Comparison of ENCODE assay signal across 8 cellular contexts in genomic region chr2:240566203-240567136, GRCh38. TPM values are rescaled to one million over a fixed set of nuclear protein-coding genes. Genes with fewer than 3 reads are reported as not detected.
DNase-seq lines count a peak whose midpoint lies in the region; ATAC-seq, FAIRE-seq and TF ChIP-seq lines count a peak whose summit lies in the region.

No MANE protein-coding gene starts in this region.

- DNase-seq in D721Med (ENCODE audit: insufficient read length, low spot score): no peak
- DNase-seq in GM20000 (ENCODE audit: low spot score): peak; percentile 95
- DNase-seq in HT1080 (ENCODE audit: low read depth): peak; percentile 73
- DNase-seq in OCI-LY7 (ENCODE audit: low spot score): peak; percentile 90
- DNase-seq in activated T-cell treated with anti-CD3 and anti-CD28 coated beads, Interleukin-2, amount 50 U/mL, for 1 hour: peak; percentile 96
- DNase-seq in naive thymus-derived CD4-positive, alpha-beta T cell: peak; percentile 86 to 96 (median 92)
- peak; percentile 86 to 96 (median 91) for DNase-seq in stimulated activated naive CD4-positive, alpha-beta T cell (lab: John Stamatoyannopoulos, UW)

- H3K27ac Mint-ChIP-seq in naive thymus-derived CD4-positive, alpha-beta T cell: peak overlapping the region; percentile 90 to 99 (median 98)

- H2AFZ ChIP-seq in OCI-LY7 (ENCODE audit: low read length): peak overlapping the region; percentile 23; the same call in 1 of the 2 replicates

- H3K27ac ChIP-seq in OCI-LY7 (ENCODE audit: low read depth, low read length, poor library complexity, severe bottlenecking): peak overlapping the region; percentile 84
- peak overlapping the region; percentile 85 for H3K27ac ChIP-seq in naive thymus-derived CD4-positive, alpha-beta T cell (ENCODE audit: low read depth, low read length)

- no peaks in the 10 kb centered on the region for H3K27me3 ChIP-seq in naive thymus-derived CD4-positive, alpha-beta T cell (ENCODE audit: control insufficient read depth in 2 of 2, insufficient read depth in 2 of 2, low read length in 2 of 2)

- no peaks in the 10 kb centered on the region for H3K9me2 ChIP-seq in OCI-LY7 (ENCODE audit: insufficient read depth, low read length)

- ATAC-seq in esophagus mucosa: peak; percentile 80
- ATAC-seq in naive thymus-derived CD4-positive, alpha-beta T cell: peak; percentile 79

- peaks cover 19% of the 10 kb centered on the region; the same call in 1 of the 2 replicates for H3K79me2 ChIP-seq in OCI-LY7 (ENCODE audit: insufficient read depth, low read depth, low read length)

- H3K27me3 Mint-ChIP-seq in naive thymus-derived CD4-positive, alpha-beta T cell: no peaks in the 10 kb centered on the region

- no peaks in the 10 kb centered on the region for H3K9me3 ChIP-seq in OCI-LY7 (ENCODE audit: low read length)
- no peaks in the 10 kb centered on the region for H3K9me3 ChIP-seq in naive thymus-derived CD4-positive, alpha-beta T cell (ENCODE audit: control insufficient read depth in 2 of 3, low read length in 3 of 3)

- peak overlapping the region; percentile 88 to 98 (median 94) for H3K4me3 Mint-ChIP-seq in naive thymus-derived CD4-positive, alpha-beta T cell

- peaks cover 63% of the 10 kb centered on the region for H3K4me1 ChIP-seq in OCI-LY7 (ENCODE audit: insufficient read depth, low read length, poor library complexity, severe bottlenecking)
- peaks cover 80% of the 10 kb centered on the region in 2 donors for H3K4me1 ChIP-seq in naive thymus-derived CD4-positive, alpha-beta T cell (ENCODE audit: control insufficient read depth in 2 of 2, insufficient read depth in 2 of 2, low read length in 2 of 2)

- peaks cover 20% of the 10 kb centered on the region for H3K36me3 ChIP-seq in OCI-LY7 (ENCODE audit: insufficient read depth, low read length)
- H3K36me3 ChIP-seq in naive thymus-derived CD4-positive, alpha-beta T cell (ENCODE audit: control insufficient read depth in 2 of 3, insufficient read depth in 3 of 3, low read length in 3 of 3): peaks cover 0 to 8% (median 0%) of the 10 kb centered on the region in 3 experiments

- POLR2A ChIA-PET in OCI-LY7 (lab: Charles Lee): interaction anchor here (1.5 to 2.9 kb wide), 3 partner anchors 14 to 56 kb away, joined by 3 to 59 read pairs (median 12); partner anchors contain the start of gene CAPN10
- POLR2A ChIA-PET in naive thymus-derived CD4-positive, alpha-beta T cell (lab: Charles Lee): interaction anchor here (0.6 to 10.7 kb wide), 16 partner anchors 10 to 1135 kb away, joined by 3 to 264 read pairs (median 4); partner anchors contain the start of genes CAPN10, GPR35 and ING5

- no TSS peak for BruUV-seq in OCI-LY7 (replicated peaks; lab: Mats Ljungman, UMichigan)

- no peak for FAIRE-seq in D721Med (lab: Jason Lieb, UNC)

- H3K4me3 ChIP-seq in OCI-LY7 (ENCODE audit: low read depth, low read length, poor library complexity, severe bottlenecking): peak overlapping the region; percentile 72
- H3K4me3 ChIP-seq in naive thymus-derived CD4-positive, alpha-beta T cell (ENCODE audit: low read length): peak overlapping the region; percentile 82

- H3K4me1 Mint-ChIP-seq in naive thymus-derived CD4-positive, alpha-beta T cell: peaks cover 53 to 82% (median 75%) of the 10 kb centered on the region in 7 donors

- TF ChIP-seq CTCF in D721Med (IDR thresholded peaks at IDR 0.05; ENCODE audit: insufficient read depth, missing control alignments): peak; percentile 53
- peak; percentile 59 for TF ChIP-seq CTCF in GM20000 (IDR thresholded peaks at IDR 0.05; ENCODE audit: extremely low read depth, missing control alignments)
- TF ChIP-seq CTCF in OCI-LY7 (conservative IDR thresholded peaks at IDR 0.05; ENCODE audit: low read length): peak; percentile 80

- H3K4me2 ChIP-seq in OCI-LY7 (ENCODE audit: low read length): peak overlapping the region; percentile 100

- intact Hi-C loops in OCI-LY7 (cut with micrococcal nuclease; ENCODE audit: unreplicated experiment): loop anchor here (1.0 kb wide), 1 partner anchor 19 kb away; no protein-coding TSS in a partner anchor
- intact Hi-C loops in naive thymus-derived CD4-positive, alpha-beta T cell (cut with micrococcal nuclease): loop anchor here (1.0 to 10.0 kb wide), 18 partner anchors 13 to 1318 kb away; partner anchors contain the start of genes CAPN10 (in 2 of the 2), D2HGDH (in 1 of the 2), DTYMK (in 1 of the 2) and GPR35 (in 1 of the 2)

- CTCF ChIA-PET in OCI-LY7 (lab: Charles Lee; ENCODE audit: unreplicated experiment): interaction anchor here (0.6 to 2.3 kb wide), 6 partner anchors 13 to 190 kb away, joined by 3 to 16 read pairs (median 6); partner anchors contain the start of gene CAPN10
- CTCF ChIA-PET in naive thymus-derived CD4-positive, alpha-beta T cell (lab: Charles Lee): interaction anchor here (0.6 to 5.8 kb wide), 12 partner anchors 8 to 1991 kb away, joined by 3 to 61 read pairs (median 4); partner anchors contain the start of gene CAPN10

- peaks cover 0 to 43% (median 6%) of the 10 kb centered on the region in 5 donors for H3K36me3 Mint-ChIP-seq in naive thymus-derived CD4-positive, alpha-beta T cell

- no peaks in the 10 kb centered on the region for H3K9me3 Mint-ChIP-seq in naive thymus-derived CD4-positive, alpha-beta T cell

- 0 out of 2 replicates have a peak, but pooled peaks cover 5% of the 10 kb centered on the region for H4K20me1 ChIP-seq in OCI-LY7 (ENCODE audit: insufficient read depth, low read length)

RNA-seq across cellular contexts. Expression of gene RNPEPL1, which starts 1.8 kb away (rescaled TPM):
- total RNA-seq in HT1080 (2014; rRNA removed; shearing (Covaris generic)): 19.2 and 23.6 TPM in 2 replicates
- polyA plus RNA-seq in HT1080 (2015; cell fraction: cytosol; rRNA removed): 63.9 and 66.6 TPM in 2 replicates
- 52.2 and 65.4 TPM in 2 replicates for polyA plus RNA-seq in HT1080 (2015; cell fraction: nucleus; rRNA removed)
- 22.7 and 41.9 TPM in 2 replicates for total RNA-seq in OCI-LY7 (2014; rRNA removed; shearing (Covaris generic))
- total RNA-seq in OCI-LY7 (2022) (51.8 and 53.5 TPM in 2 replicates), esophagus mucosa (44.6 TPM)
- 100 to 1,000 TPM in 4 of 5 experiments, 10 to 100 TPM in 1; 78.5 to 126 (median 112) TPM for total RNA-seq in naive thymus-derived CD4-positive, alpha-beta T cell
- polyA plus RNA-seq in naive thymus-derived CD4-positive, alpha-beta T cell: 10 to 100 TPM; 23.0 to 51.2 TPM

RNA-seq across cellular contexts. Expression of gene DUSP28, which starts 6.3 kb away (rescaled TPM):
- total RNA-seq in HT1080 (2014; rRNA removed; shearing (Covaris generic)): 3.6 and 4.9 TPM in 2 replicates
- 4.3 and 5.4 TPM in 2 replicates for polyA plus RNA-seq in HT1080 (2015; cell fraction: cytosol; rRNA removed)
- 4.9 and 6.0 TPM in 2 replicates for polyA plus RNA-seq in HT1080 (2015; cell fraction: nucleus; rRNA removed)
- total RNA-seq in OCI-LY7 (2014; rRNA removed; shearing (Covaris generic)): 13.0 and 17.6 TPM in 2 replicates
- 15.8 and 16.7 TPM in 2 replicates for total RNA-seq in OCI-LY7 (2022)
- 3.7 TPM for total RNA-seq in esophagus mucosa
- total RNA-seq in naive thymus-derived CD4-positive, alpha-beta T cell: 10 to 100 TPM; 11.1 to 19.5 (median 14.7) TPM
- polyA plus RNA-seq in naive thymus-derived CD4-positive, alpha-beta T cell: 10 to 100 TPM; 17.8 to 30.1 TPM

RNA-seq across cellular contexts. Expression of gene ANKMY1, which starts 8.7 kb away (rescaled TPM):
- total RNA-seq in HT1080 (2014; rRNA removed; shearing (Covaris generic)): 5.9 and 6.0 TPM in 2 replicates
- polyA plus RNA-seq in HT1080 (2015; cell fraction: cytosol; rRNA removed): 7.0 and 8.3 TPM in 2 replicates
- polyA plus RNA-seq in HT1080 (2015; cell fraction: nucleus; rRNA removed): 19.7 and 23.9 TPM in 2 replicates
- total RNA-seq in OCI-LY7 (2014; rRNA removed; shearing (Covaris generic)): 24.7 and 30.6 TPM in 2 replicates
- total RNA-seq in OCI-LY7 (2022): 65.9 and 69.4 TPM in 2 replicates
- total RNA-seq in esophagus mucosa: 8.9 TPM
- total RNA-seq in naive thymus-derived CD4-positive, alpha-beta T cell: 10 to 100 TPM; 33.7 to 83.4 (median 49.2) TPM
- polyA plus RNA-seq in naive thymus-derived CD4-positive, alpha-beta T cell: 10 to 100 TPM in 1 of 2 donors, 1 to 10 TPM in 1; 7.7 to 17.5 TPM

RNA-seq across cellular contexts. Expression of gene CAPN10, which starts 20.1 kb away (rescaled TPM):
- total RNA-seq in HT1080 (2014; rRNA removed; shearing (Covaris generic)): 31.2 and 37.9 TPM in 2 replicates
- 12.7 and 15.9 TPM in 2 replicates for polyA plus RNA-seq in HT1080 (2015; cell fraction: cytosol; rRNA removed)
- polyA plus RNA-seq in HT1080 (2015; cell fraction: nucleus; rRNA removed): 58.4 and 63.9 TPM in 2 replicates
- 54.1 and 78.1 TPM in 2 replicates for total RNA-seq in OCI-LY7 (2014; rRNA removed; shearing (Covaris generic))
- total RNA-seq in OCI-LY7 (2022): 67.3 and 70.6 TPM in 2 replicates
- total RNA-seq in esophagus mucosa: 10.5 TPM
- total RNA-seq in naive thymus-derived CD4-positive, alpha-beta T cell: 10 to 100 TPM; 54.1 to 74.8 (median 64.5) TPM
- polyA plus RNA-seq in naive thymus-derived CD4-positive, alpha-beta T cell: 10 to 100 TPM in 1 of 2 donors, 1 to 10 TPM in 1; 8.4 to 14.1 TPM

RNA-seq across cellular contexts. Expression of gene GPR35, which starts 58.8 kb away (rescaled TPM):
- 0.05 TPM in 1 of 2 replicates, not detected in the other for total RNA-seq in HT1080 (2014; rRNA removed; shearing (Covaris generic))
- 0.06 and 0.12 TPM in 2 replicates for polyA plus RNA-seq in HT1080 (2015; cell fraction: cytosol; rRNA removed)
- 0.18 and 0.32 TPM in 2 replicates for polyA plus RNA-seq in HT1080 (2015; cell fraction: nucleus; rRNA removed)
- total RNA-seq in OCI-LY7 (2014; rRNA removed; shearing (Covaris generic)): 0.88 and 2.1 TPM in 2 replicates
- 1.4 and 2.4 TPM in 2 replicates for total RNA-seq in OCI-LY7 (2022)
- total RNA-seq in esophagus mucosa: 0.24 TPM
- total RNA-seq in naive thymus-derived CD4-positive, alpha-beta T cell: 10 to 100 TPM in 3 of 5 experiments, 1 to 10 TPM in 2; 7.1 to 19.0 (median 10.2) TPM
- polyA plus RNA-seq in naive thymus-derived CD4-positive, alpha-beta T cell: 1 to 10 TPM in 1 of 2 donors, under 1 TPM in 1; 0.20 to 1.0 TPM
